ENCODE assay signal across 2 cellular contexts in the genomic region with DNA sequence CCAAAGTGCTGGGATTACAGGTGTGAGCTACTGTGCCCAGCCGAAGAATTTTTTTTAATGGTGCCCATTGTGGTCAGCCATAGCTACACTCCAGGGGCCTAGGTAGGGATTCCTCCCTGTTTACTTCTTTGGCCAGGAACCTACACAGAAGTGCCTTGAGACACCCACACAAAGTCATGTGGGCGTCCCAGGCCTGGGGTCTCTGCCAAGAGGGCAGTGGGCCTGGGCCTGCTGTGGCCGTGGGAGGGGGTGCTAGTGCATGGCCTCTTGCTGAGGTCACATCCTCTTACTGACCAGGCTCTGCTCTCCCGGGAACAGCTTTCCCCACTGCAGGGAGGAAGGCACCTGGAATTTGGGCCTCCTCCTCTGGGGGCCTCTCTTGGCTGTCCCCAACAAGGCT. TPM values are rescaled to one million over a fixed set of nuclear protein-coding genes. Genes with fewer than 3 reads are reported as not detected.
"Had no signal": no experiment of that assay in that cellular context is flagged by ENCODE, and none has a peak within 500 bp of the region (broad histone marks: within the 10 kb centered on the region; RNA-seq: fewer than 3 reads in every experiment).

No MANE protein-coding gene starts in this region.

RNA-seq across cellular contexts. Expression of a gene that starts 50.4 kb away (rescaled TPM):
- polyA plus RNA-seq: immature natural killer cell; naive thymus-derived CD4-positive, alpha-beta T cell had no signal
